Comparison of ENCODE assay signal across 9 cellular contexts in genomic region chr2:239927424-239927981, GRCh38.
DNase-seq lines count a peak whose midpoint lies in the region; ATAC-seq, FAIRE-seq and TF ChIP-seq lines count a peak whose summit lies in the region.
"Had no signal": no experiment of that assay in that cellular context is flagged by ENCODE, and none has a peak within 500 bp of the region (broad histone marks: within the 10 kb centered on the region; RNA-seq: fewer than 3 reads in every experiment).

No MANE protein-coding gene starts in this region.

- TF ChIP-seq CTCF in A549 (IDR thresholded peaks at IDR 0.05) (no peak), osteocyte (IDR thresholded peaks at IDR 0.05) (no peak), uterus (IDR thresholded peaks at IDR 0.05) (no peak)

- peaks cover 1 to 18% (median 3%) of the 10 kb centered on the region in 3 donors for H3K9me3 Mint-ChIP-seq in IgD-negative memory B cell
- H3K9me3 Mint-ChIP-seq in activated CD4-positive, alpha-beta T cell treated with anti-CD3 and anti-CD28 coated beads, Interleukin-2, amount 10 ng/mL, durations not matched to agents 24 days and 14 days: peaks cover 3% of the 10 kb centered on the region
- H3K9me3 Mint-ChIP-seq in osteocyte (ENCODE audit: unreplicated experiment): peaks cover 4% of the 10 kb centered on the region

- POLR2A ChIA-PET in A549 (lab: Yijun Ruan, JAX): interaction anchor here (0.6 to 1.0 kb wide), 2 partner anchors 297 to 527 kb away, joined by 4 read pairs; partner anchors contain the start of gene HDAC4

- H3K27me3 ChIP-seq in uterus: no peaks in the 10 kb centered on the region
- H3K27me3 ChIP-seq: body of pancreas had no signal

- H3K4me1 ChIP-seq in A549 (peaks cover 16% of the 10 kb centered on the region), uterus (no peaks in the 10 kb centered on the region)
- H3K4me1 ChIP-seq: body of pancreas had no signal

- DNase-seq in A549 (ENCODE audit: low read depth in 1 of 2, low spot score in 1 of 2): peak; percentile 81 to 89
- peak; percentile 85 for DNase-seq in activated CD4-positive, alpha-beta T cell treated with anti-CD3 and anti-CD28 coated beads, Interleukin-2, amount 10 ng/mL, durations not matched to agents 24 days and 14 days
- DNase-seq in dermis microvascular lymphatic vessel endothelial cell (ENCODE audit: low read depth in 2 of 2): peak; percentile 79 to 87
- DNase-seq in osteocyte (ENCODE audit: extremely low spot score, unreplicated experiment): peak; percentile 60
- DNase-seq in uterus: peak; percentile 7 to 11
- DNase-seq in kidney glomerular epithelial cell (lab: John Stamatoyannopoulos, UW): no peak

- H3K4me1 Mint-ChIP-seq in IgD-negative memory B cell (peaks cover 0 to 1% (median 0%) of the 10 kb centered on the region in 3 donors), osteocyte (ENCODE audit: unreplicated experiment) (peaks cover 6% of the 10 kb centered on the region)
- H3K4me1 Mint-ChIP-seq in activated CD4-positive, alpha-beta T cell treated with anti-CD3 and anti-CD28 coated beads, Interleukin-2, amount 10 ng/mL, durations not matched to agents 24 days and 14 days: peaks cover 27% of the 10 kb centered on the region

- peak; percentile 99 for ATAC-seq in A549
- ATAC-seq in HG03280 (IDR thresholded peaks at IDR 0.05; ENCODE audit: unreplicated experiment): no peak
- ATAC-seq: body of pancreas had no signal

- H3K27ac Mint-ChIP-seq in IgD-negative memory B cell (peak overlapping the region in 1 of 3 donors; percentile 43), osteocyte (ENCODE audit: unreplicated experiment) (no peak overlapping the region)
- peak overlapping the region; percentile 77 for H3K27ac Mint-ChIP-seq in activated CD4-positive, alpha-beta T cell treated with anti-CD3 and anti-CD28 coated beads, Interleukin-2, amount 10 ng/mL, durations not matched to agents 24 days and 14 days

- H3K9me3 ChIP-seq in A549: 0 out of 3 replicates have a peak, but pooled peaks cover 9% of the 10 kb centered on the region
- H3K9me3 ChIP-seq in uterus: no peaks in the 10 kb centered on the region
- H3K9me3 ChIP-seq: body of pancreas had no signal

- no peak for FAIRE-seq in A549 (lab: Jason Lieb, UNC)

- intact Hi-C loops in activated CD4-positive, alpha-beta T cell treated with anti-CD3 and anti-CD28 coated beads, Interleukin-2, amount 10 ng/mL, durations not matched to agents 24 days and 14 days (cut with micrococcal nuclease): no loop called here
- intact Hi-C loops in uterus (cut with DNase I; ENCODE audit: low total_unique reads): no loop called here

- CTCF ChIA-PET in A549 (lab: Yijun Ruan, JAX): interaction anchor here (0.9 kb wide), 1 partner anchor 69 kb away, joined by 3 read pairs; no protein-coding TSS in a partner anchor

- peaks cover 6% of the 10 kb centered on the region for H3K36me3 Mint-ChIP-seq in IgD-negative memory B cell
- no peaks in the 10 kb centered on the region for H3K36me3 Mint-ChIP-seq in activated CD4-positive, alpha-beta T cell treated with anti-CD3 and anti-CD28 coated beads, Interleukin-2, amount 10 ng/mL, durations not matched to agents 24 days and 14 days (ENCODE audit: low read depth)
- H3K36me3 Mint-ChIP-seq in osteocyte (ENCODE audit: unreplicated experiment): no peaks in the 10 kb centered on the region

- TF ChIP-seq EP300 in A549 (IDR thresholded peaks at IDR 0.05): peak in 1 of 2 experiments; percentile 50; a peak in 2 of 5 replicates

- TF ChIP-seq RAD21 in A549 (conservative IDR thresholded peaks at IDR 0.05 in 1 of 2, IDR thresholded peaks at IDR 0.05 in 1 of 2): 0 out of 5 replicates have a peak, but pooled peaks of 1 of the 2 experiments have one; percentile 13

- H3K36me3 ChIP-seq in uterus: no peaks in the 10 kb centered on the region

- H3K4me2 ChIP-seq in A549: peak overlapping the region; percentile 79

- 3% methylated on average over 12 of the region's 12 CpGs for WGBS in A549 (ENCODE audit: missing lambda C conversion rate)

- H3K27ac ChIP-seq in A549 (peak overlapping the region; percentile 83 to 86), uterus (no peak overlapping the region)
- H3K27ac ChIP-seq: body of pancreas had no signal

- H3K27me3 Mint-ChIP-seq in IgD-negative memory B cell (peaks cover 11% of the 10 kb centered on the region), osteocyte (ENCODE audit: unreplicated experiment) (no peaks in the 10 kb centered on the region)
- H3K27me3 Mint-ChIP-seq in activated CD4-positive, alpha-beta T cell treated with anti-CD3 and anti-CD28 coated beads, Interleukin-2, amount 10 ng/mL, durations not matched to agents 24 days and 14 days: peaks cover 11% of the 10 kb centered on the region

- H3K4me3 ChIP-seq in A549: peak overlapping the region; percentile 33
- no peak overlapping the region for H3K4me3 ChIP-seq in uterus
- H3K4me3 ChIP-seq: body of pancreas had no signal

- H3K4me3 Mint-ChIP-seq in IgD-negative memory B cell: peak overlapping the region in 3 of 4 donors; percentile 30 to 78 (median 37)
- H3K4me3 Mint-ChIP-seq in activated CD4-positive, alpha-beta T cell treated with anti-CD3 and anti-CD28 coated beads, Interleukin-2, amount 10 ng/mL, durations not matched to agents 24 days and 14 days: peak overlapping the region; percentile 58
- peak overlapping the region; percentile 26 for H3K4me3 Mint-ChIP-seq in osteocyte (ENCODE audit: unreplicated experiment)

- TF ChIP-seq POLR2A in A549 (IDR thresholded peaks at IDR 0.05; ENCODE audit: low read length) (no peak), uterus (IDR thresholded peaks at IDR 0.05) (no peak)

TF ChIP-seq in A549, 52 proteins besides CTCF, POLR2A, EP300 and RAD21 (continues in another document):
- TF ChIP-seq RCOR1 (IDR thresholded peaks at IDR 0.05; ENCODE audit: low read depth, low read length) (no peak), PHF8 (IDR thresholded peaks at IDR 0.05; ENCODE audit: borderline replicate concordance, low read depth) (no peak), ZC3H11A (IDR thresholded peaks at IDR 0.05) (no peak), ZSCAN20 (CRISPR knock-in tag; IDR thresholded peaks at IDR 0.05) (no peak), CHD4 (IDR thresholded peaks at IDR 0.05; ENCODE audit: borderline replicate concordance) (no peak), EHF (CRISPR knock-in tag; IDR thresholded peaks at IDR 0.05) (no peak), ZNF302 (CRISPR knock-in tag; IDR thresholded peaks at IDR 0.05) (no peak), REST (IDR thresholded peaks at IDR 0.05) (no peak), FOSL2 (IDR thresholded peaks at IDR 0.05) (peak; percentile 78), FOSL2 (CRISPR knock-in tag; IDR thresholded peaks at IDR 0.05) (peak; percentile 91), CBX8 (IDR thresholded peaks at IDR 0.05) (no peak), NFE2L2 (conservative IDR thresholded peaks at IDR 0.05; ENCODE audit: low read length) (peak; percentile 43), POLR2AphosphoS2 (conservative IDR thresholded peaks at IDR 0.05; ENCODE audit: low read length) (no peak), ZFP36 (IDR thresholded peaks at IDR 0.05; ENCODE audit: borderline replicate concordance, partially characterized antibody) (no peak), HDAC2 (IDR thresholded peaks at IDR 0.05) (no peak), KDM5A (IDR thresholded peaks at IDR 0.05) (no peak), EHMT2 (IDR thresholded peaks at IDR 0.05; ENCODE audit: low read depth) (no peak), HOXB5 (CRISPR knock-in tag; IDR thresholded peaks at IDR 0.05) (no peak), NR3C1 (IDR thresholded peaks at IDR 0.05) (no peak), MAZ (IDR thresholded peaks at IDR 0.05; ENCODE audit: borderline replicate concordance, low read depth, low read length) (no peak), SMC3 (IDR thresholded peaks at IDR 0.05) (no peak), JUNB (IDR thresholded peaks at IDR 0.05) (peak; percentile 67), NPAS2 (CRISPR knock-in tag; IDR thresholded peaks at IDR 0.05; ENCODE audit: borderline replicate concordance) (no peak)
- TF ChIP-seq, protein P1, sequence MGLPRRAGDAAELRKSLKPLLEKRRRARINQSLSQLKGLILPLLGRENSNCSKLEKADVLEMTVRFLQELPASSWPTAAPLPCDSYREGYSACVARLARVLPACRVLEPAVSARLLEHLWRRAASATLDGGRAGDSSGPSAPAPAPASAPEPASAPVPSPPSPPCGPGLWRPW (IDR thresholded peaks at IDR 0.05): no peak
- TF ChIP-seq, protein P2, sequence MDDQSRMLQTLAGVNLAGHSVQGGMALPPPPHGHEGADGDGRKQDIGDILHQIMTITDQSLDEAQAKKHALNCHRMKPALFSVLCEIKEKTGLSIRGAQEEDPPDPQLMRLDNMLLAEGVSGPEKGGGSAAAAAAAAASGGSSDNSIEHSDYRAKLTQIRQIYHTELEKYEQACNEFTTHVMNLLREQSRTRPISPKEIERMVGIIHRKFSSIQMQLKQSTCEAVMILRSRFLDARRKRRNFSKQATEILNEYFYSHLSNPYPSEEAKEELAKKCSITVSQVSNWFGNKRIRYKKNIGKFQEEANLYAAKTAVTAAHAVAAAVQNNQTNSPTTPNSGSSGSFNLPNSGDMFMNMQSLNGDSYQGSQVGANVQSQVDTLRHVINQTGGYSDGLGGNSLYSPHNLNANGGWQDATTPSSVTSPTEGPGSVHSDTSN (IDR thresholded peaks at IDR 0.05): no peak

Comparison
In these comparisons a context has a peak if more than half of its experiments do, and no peak if none do; other contexts are left out.
1. H3K27ac ChIP-seq: peak in A549 (2 of 2); none in uterus (0 of 2).
2. Peak in every context shown above with its lines, with median percentiles within 50 percentile points of each other: H3K4me3 Mint-ChIP-seq.